In genomic region chr18:7566587-7567486, GRCh38 we compare ENCODE assay signal across 8 cellular contexts. TPM values are rescaled to one million over a fixed set of nuclear protein-coding genes. Genes with fewer than 3 reads are reported as not detected.
A peak's percentile ranks its signal among the peaks of the same experiment; 100 is the strongest.
DNase-seq lines count a peak whose midpoint lies in the region; ATAC-seq, FAIRE-seq and TF ChIP-seq lines count a peak whose summit lies in the region.

TSS of gene PTPRM (plus strand) at chr18:7567316. CDS start at chr18:7567819, 503 bp downstream.

- H3K27ac Mint-ChIP-seq in HFFc6: peak within 1 kb of the TSS; percentile 81

- intact Hi-C loops in left colon (cut with DNase I, micrococcal nuclease): loop anchor here in 1 of 2 donors (5.0 kb wide), 1 partner anchor 295 kb away; no protein-coding TSS in a partner anchor

- no peaks in the 10 kb centered on the region; the same call in 1 of the 2 replicates for H3K9me3 Mint-ChIP-seq in HFFc6

- no peak within 1 kb of the TSS for H3K4me3 ChIP-seq in NB4 (ENCODE audit: low read depth, low read length)

- no peak for TF ChIP-seq POLR2A in GM12892 (IDR thresholded peaks at IDR 0.05; ENCODE audit: low read depth, low read length)
- no peak for TF ChIP-seq POLR2A in NB4 (IDR thresholded peaks at IDR 0.05; ENCODE audit: extremely low read depth, insufficient read length)

- peaks cover 11% of the 10 kb centered on the region for H3K36me3 Mint-ChIP-seq in HFFc6 (ENCODE audit: low read depth)

- FAIRE-seq in GM12892 (lab: Jason Lieb, UNC): no peak

- TF ChIP-seq CTCF in HFFc6 (IDR thresholded peaks at IDR 0.05) (peak; percentile 34), NB4 (IDR thresholded peaks at IDR 0.05; ENCODE audit: low read depth, low read length) (no peak)

- peak within 1 kb of the TSS; percentile 92 for H3K4me3 Mint-ChIP-seq in HFFc6

- DNase-seq in GM12892 (ENCODE audit: insufficient read length) (peak; percentile 46), HFFc6 (peak; percentile 64), NB4 (ENCODE audit: low read depth) (peak; percentile 62), dermis microvascular lymphatic vessel endothelial cell (ENCODE audit: low read depth in 2 of 2) (peak; percentile 43 to 83), left colon (peak; percentile 65 to 74), HT-29 (ENCODE audit: low spot score) (no peak)
- peak; percentile 18 to 31 for DNase-seq in activated CD4-positive, alpha-beta T cell treated with anti-CD3 and anti-CD28 coated beads for 4 hours
- DNase-seq in stimulated activated CD4-positive, alpha-beta T cell treated with anti-CD3 and anti-CD28 coated beads, Interleukin-12 subunit alpha, Interleukin-12 subunit beta, amount 100 ng/mL, for 48 hours (ENCODE audit: low read depth in 2 of 3, low spot score in 1 of 3): peak; percentile 11 to 35 (median 15)

- peaks cover 3% of the 10 kb centered on the region; the same call in 1 of the 2 replicates for H3K27me3 Mint-ChIP-seq in HFFc6 (ENCODE audit: insufficient read depth)

- peak; percentile 93 for ATAC-seq in left colon

- H3K4me1 Mint-ChIP-seq in HFFc6 (ENCODE audit: low read depth): peaks cover 48% of the 10 kb centered on the region

RNA-seq across cellular contexts. Expression of gene PTPRM, which starts in this region (rescaled TPM):
- 0.40 TPM for polyA plus RNA-seq in GM12892 (2012; ENCODE audit: missing spikeins)
- total RNA-seq in HFFc6 (2021; fragmentation: NEBNext Ultra II Directional; extraction: Animal tissue kit (Norgen Biotek cat#: 25700)): 10 to 100 TPM; 39.4 to 49.8 (median 43.8) TPM
- total RNA-seq in dermis microvascular lymphatic vessel endothelial cell (32.3 and 55.8 TPM in 2 replicates), left colon (10 to 100 TPM; 12.3 to 15.9 TPM)
- 1.4 and 2.5 TPM in 2 replicates for total RNA-seq in HT-29 (2014; rRNA removed; shearing (Covaris generic))
